ENCODE assay signal across 8 cellular contexts in genomic region chr9:92324451-92324850, GRCh38. TPM values are rescaled to one million over a fixed set of nuclear protein-coding genes. Genes with fewer than 3 reads are reported as not detected.
A peak's percentile ranks its signal among the peaks of the same experiment; 100 is the strongest.
DNase-seq lines count a peak whose midpoint lies in the region; ATAC-seq and TF ChIP-seq lines count a peak whose summit lies in the region.

No MANE protein-coding gene starts in this region.

- no peak for TF ChIP-seq EP300 in transverse colon (IDR thresholded peaks at IDR 0.05; ENCODE audit: low read depth)

- peak; percentile 7 for DNase-seq in activated naive CD4-positive, alpha-beta T cell treated with anti-CD3 and anti-CD28 coated beads for 36 hours
- DNase-seq in activated naive CD4-positive, alpha-beta T cell (lab: John Stamatoyannopoulos, UW), result no peak
- DNase-seq in adipocyte (ENCODE audit: low read depth), result no peak
- DNase-seq in right lobe of liver, result no peak
- no peak for DNase-seq in transverse colon
- no peak for DNase-seq in effector CD4-positive, alpha-beta T cell
- DNase-seq in head of caudate nucleus, result no peak
- no peak for DNase-seq in NCI-H524 treated with DMSO at 0.1 percent for 48 hours (lab: John Stamatoyannopoulos, UW)

- no peak for TF ChIP-seq POLR2A in right lobe of liver (IDR thresholded peaks at IDR 0.05)
- TF ChIP-seq POLR2A in transverse colon (IDR thresholded peaks at IDR 0.05), result no peak

- H3K36me3 Mint-ChIP-seq in activated naive CD4-positive, alpha-beta T cell treated with anti-CD3 and anti-CD28 coated beads for 36 hours (ENCODE audit: low read depth), result peaks cover 27% of the 10 kb centered on the region

- peak overlapping the region; percentile 91 for H3K4me3 ChIP-seq in adipocyte (ENCODE audit: low read length)
- H3K4me3 ChIP-seq in right lobe of liver, result peak overlapping the region; percentile 70 to 88 (median 72)
- H3K4me3 ChIP-seq in transverse colon, result peak overlapping the region; percentile 58 to 91 (median 73)

- H3K9me3 ChIP-seq in adipocyte (ENCODE audit: control insufficient read depth, low read length), result no peaks in the 10 kb centered on the region
- H3K9me3 ChIP-seq in right lobe of liver, result no peaks in the 10 kb centered on the region
- no peaks in the 10 kb centered on the region for H3K9me3 ChIP-seq in transverse colon

- H3K9ac ChIP-seq in adipocyte (ENCODE audit: low read length), result peak overlapping the region; percentile 96

- CTCF ChIA-PET in activated naive CD4-positive, alpha-beta T cell treated with anti-CD3 and anti-CD28 coated beads for 36 hours (lab: Charles Lee), result interaction anchor here (1.7 kb wide), 1 partner anchor 36 kb away, joined by 3 read pairs; no protein-coding TSS in a partner anchor

- H3K27me3 Mint-ChIP-seq in activated naive CD4-positive, alpha-beta T cell treated with anti-CD3 and anti-CD28 coated beads for 36 hours (ENCODE audit: low read depth), result no peaks in the 10 kb centered on the region

- peaks cover 21% of the 10 kb centered on the region for H3K4me1 ChIP-seq in adipocyte (ENCODE audit: control insufficient read depth, insufficient read depth, low read length)
- H3K4me1 ChIP-seq in right lobe of liver, result peaks cover 0 to 20% (median 2%) of the 10 kb centered on the region in 4 donors
- peaks cover 11 to 26% (median 16%) of the 10 kb centered on the region in 4 donors for H3K4me1 ChIP-seq in transverse colon

- H3K27ac Mint-ChIP-seq in activated naive CD4-positive, alpha-beta T cell treated with anti-CD3 and anti-CD28 coated beads for 36 hours, result peak overlapping the region; percentile 97

- in situ Hi-C loops in transverse colon (cut with MboI; ENCODE audit: low pct_ligation_motif_present in 1 of 4, low pct_unique_long_range_greater_than_20kb in 1 of 4, low sequenced_read_pairs in 3 of 4), result loop anchor here in 1 of 4 donors (25.0 kb wide), 1 partner anchor 313 kb away; no protein-coding TSS in a partner anchor

- no peaks in the 10 kb centered on the region for H3K9me3 Mint-ChIP-seq in activated naive CD4-positive, alpha-beta T cell treated with anti-CD3 and anti-CD28 coated beads for 36 hours

- peak overlapping the region; percentile 99 for H3K4me3 Mint-ChIP-seq in activated naive CD4-positive, alpha-beta T cell treated with anti-CD3 and anti-CD28 coated beads for 36 hours

- TF ChIP-seq CTCF in right lobe of liver (IDR thresholded peaks at IDR 0.05) (no peak), transverse colon (IDR thresholded peaks at IDR 0.05) (no peak)

- H3K27ac ChIP-seq in right lobe of liver (peak overlapping the region in 2 of 3 donors; percentile 95 to 98), transverse colon (peak overlapping the region; percentile 90 to 95 (median 92))

- H3K36me3 ChIP-seq in adipocyte (ENCODE audit: control insufficient read depth, insufficient read depth, low read length, severe bottlenecking) (peaks cover 34% of the 10 kb centered on the region), right lobe of liver (peaks cover 0 to 34% (median 13%) of the 10 kb centered on the region in 4 donors), transverse colon (peaks cover 0 to 29% (median 8%) of the 10 kb centered on the region in 4 donors)

- intact Hi-C loops in activated naive CD4-positive, alpha-beta T cell treated with anti-CD3 and anti-CD28 coated beads for 36 hours (cut with micrococcal nuclease), result loop anchor here (2.0 to 10.0 kb wide), 3 partner anchors 440 to 740 kb away; partner anchors contain the start of gene BICD2
- intact Hi-C loops in right lobe of liver (cut with DNase I), result no loop called here
- intact Hi-C loops in transverse colon (cut with DNase I; ENCODE audit: low total_unique reads), result no loop called here
- intact Hi-C loops in head of caudate nucleus (cut with DNase I), result no loop called here

- 19% methylated on average over 2 of the region's 2 CpGs for WGBS in right lobe of liver (ENCODE audit: insufficient coverage, low coverage, low lambda C conversion rate, missing lambda C conversion rate)
- WGBS in transverse colon (ENCODE audit: low coverage in 1 of 2), 2 donors, result 10 to 19% methylated on average over 2 of the region's 2 CpGs

- ATAC-seq in right lobe of liver, result no peak

- peaks cover 41% of the 10 kb centered on the region for H3K4me1 Mint-ChIP-seq in activated naive CD4-positive, alpha-beta T cell treated with anti-CD3 and anti-CD28 coated beads for 36 hours (ENCODE audit: low read depth)

- H3K27me3 ChIP-seq in adipocyte (replicated peaks; ENCODE audit: control insufficient read depth, insufficient read depth, low read length) (no peaks in the 10 kb centered on the region), right lobe of liver (no peaks in the 10 kb centered on the region), transverse colon (no peaks in the 10 kb centered on the region)

RNA-seq across cellular contexts. Expression of gene NOL8, which starts 0.7 kb away (rescaled TPM):
- 10 to 100 TPM; 41.0 to 46.2 TPM for total RNA-seq in activated naive CD4-positive, alpha-beta T cell treated with anti-CD3 and anti-CD28 coated beads for 36 hours
- total RNA-seq in right lobe of liver (10 to 100 TPM in 5 of 6 experiments, 1 to 10 TPM in 1; 8.9 to 25.9 (median 15.9) TPM), transverse colon (10 to 100 TPM; 17.6 to 86.2 (median 24.3) TPM)

RNA-seq across cellular contexts. Expression of gene CENPP, which starts 1.3 kb away (rescaled TPM):
- total RNA-seq in activated naive CD4-positive, alpha-beta T cell treated with anti-CD3 and anti-CD28 coated beads for 36 hours, result 10 to 100 TPM; 24.9 to 26.5 TPM
- total RNA-seq in right lobe of liver (1 to 10 TPM; 1.0 to 3.7 (median 1.5) TPM), transverse colon (1 to 10 TPM in 3 of 4 donors, under 1 TPM in 1; 0.37 to 7.1 (median 3.2) TPM)

RNA-seq across cellular contexts. Expression of gene IARS1, which starts 31.0 kb away (rescaled TPM):
- 100 to 1,000 TPM; 271 to 272 TPM for total RNA-seq in activated naive CD4-positive, alpha-beta T cell treated with anti-CD3 and anti-CD28 coated beads for 36 hours
- 10 to 100 TPM; 31.8 to 64.9 (median 40.6) TPM for total RNA-seq in right lobe of liver
- 10 to 100 TPM; 25.4 to 70.7 (median 48.0) TPM for total RNA-seq in transverse colon
